In genomic region chr5:156951354-156951753, GRCh38 we compare ENCODE assay signal across 29 cellular contexts. TPM values are rescaled to one million over a fixed set of nuclear protein-coding genes. Genes with fewer than 3 reads are reported as not detected.
DNase-seq lines count a peak whose midpoint lies in the region; FAIRE-seq and TF ChIP-seq lines count a peak whose summit lies in the region.
"Had no signal": no experiment of that assay in that cellular context is flagged by ENCODE, and none has a peak within 500 bp of the region (broad histone marks: within the 10 kb centered on the region; RNA-seq: fewer than 3 reads in every experiment).

No MANE protein-coding gene starts in this region.

- H3K4me3 Mint-ChIP-seq in activated CD4-positive, alpha-beta memory T cell treated with anti-CD3 and anti-CD28 coated beads, Interleukin-2, amount 10 ng/mL, durations not matched to agents 7 days and 5 days = no peak overlapping the region
- H3K4me3 Mint-ChIP-seq in activated CD4-positive, alpha-beta memory T cell treated with anti-CD3 and anti-CD28 coated beads for 36 hours = no peak overlapping the region
- peak overlapping the region in 1 of 8 donors; percentile 59 for H3K4me3 Mint-ChIP-seq in CD4-positive, alpha-beta memory T cell
- no peak overlapping the region for H3K4me3 Mint-ChIP-seq in glutamatergic neuron (ENCODE audit: unreplicated experiment)
- H3K4me3 Mint-ChIP-seq: CD4-positive, alpha-beta T cell had no signal

- H3K4me1 ChIP-seq in CD4-positive, alpha-beta memory T cell (ENCODE audit: insufficient read depth, low read length) = no peaks in the 10 kb centered on the region
- no peaks in the 10 kb centered on the region for H3K4me1 ChIP-seq in small intestine (ENCODE audit: control insufficient read depth in 2 of 2, insufficient read depth in 1 of 2, low read depth in 1 of 2, low read length in 1 of 2)
- H3K4me1 ChIP-seq: BLaER1, Caco-2 had no signal

- H3K9me3 ChIP-seq in CD4-positive, alpha-beta memory T cell (ENCODE audit: control insufficient read depth in 1 of 2, low read length in 2 of 2) = no peaks in the 10 kb centered on the region
- H3K9me3 ChIP-seq in small intestine (ENCODE audit: control insufficient read depth, low read depth) = no peaks in the 10 kb centered on the region
- H3K9me3 ChIP-seq: BLaER1, Caco-2, SK-N-SH had no signal

- no peaks in the 10 kb centered on the region for H3K36me3 ChIP-seq in CD4-positive, alpha-beta memory T cell (ENCODE audit: insufficient read depth, low read length)
- H3K36me3 ChIP-seq in small intestine (ENCODE audit: control insufficient read depth in 2 of 2, insufficient read depth in 2 of 2, low read length in 2 of 2) = no peaks in the 10 kb centered on the region
- H3K36me3 ChIP-seq: BLaER1 had no signal

- H3K27ac Mint-ChIP-seq in activated CD4-positive, alpha-beta memory T cell treated with anti-CD3 and anti-CD28 coated beads, Interleukin-2, amount 10 ng/mL, durations not matched to agents 7 days and 5 days = peak overlapping the region; percentile 41
- no peak overlapping the region for H3K27ac Mint-ChIP-seq in activated CD4-positive, alpha-beta memory T cell treated with anti-CD3 and anti-CD28 coated beads for 36 hours
- H3K27ac Mint-ChIP-seq in CD4-positive, alpha-beta memory T cell = peak overlapping the region in 4 of 7 donors; percentile 6 to 55 (median 46)
- H3K27ac Mint-ChIP-seq in glutamatergic neuron (ENCODE audit: unreplicated experiment) = no peak overlapping the region
- H3K27ac Mint-ChIP-seq: CD4-positive, alpha-beta T cell had no signal

- CTCF ChIA-PET in activated CD4-positive, alpha-beta memory T cell treated with anti-CD3 and anti-CD28 coated beads, Interleukin-2, amount 10 ng/mL, durations not matched to agents 7 days and 5 days (lab: Charles Lee) = no interaction called here
- CTCF ChIA-PET in activated CD4-positive, alpha-beta memory T cell treated with anti-CD3 and anti-CD28 coated beads for 36 hours (lab: Charles Lee) = interaction anchor here (1.1 kb wide), 1 partner anchor 17 kb away, joined by 3 read pairs; no protein-coding TSS in a partner anchor
- CTCF ChIA-PET in CD4-positive, alpha-beta memory T cell (lab: Charles Lee; ENCODE audit: partially characterized antibody) = no interaction called here

- H3K27me3 ChIP-seq in CD4-positive, alpha-beta memory T cell (ENCODE audit: insufficient read depth, low read length) = no peaks in the 10 kb centered on the region
- H3K27me3 ChIP-seq in small intestine (ENCODE audit: control insufficient read depth in 2 of 2, insufficient read depth in 2 of 2, low read length in 2 of 2) = no peaks in the 10 kb centered on the region
- H3K27me3 ChIP-seq: BLaER1 had no signal

- H3K36me3 Mint-ChIP-seq in activated CD4-positive, alpha-beta memory T cell treated with anti-CD3 and anti-CD28 coated beads, Interleukin-2, amount 10 ng/mL, durations not matched to agents 7 days and 5 days (ENCODE audit: low read depth) = peaks cover 20% of the 10 kb centered on the region
- H3K36me3 Mint-ChIP-seq in activated CD4-positive, alpha-beta memory T cell treated with anti-CD3 and anti-CD28 coated beads for 36 hours = no peaks in the 10 kb centered on the region
- H3K36me3 Mint-ChIP-seq in CD4-positive, alpha-beta memory T cell = peaks cover 16 to 17% of the 10 kb centered on the region in 2 donors
- no peaks in the 10 kb centered on the region for H3K36me3 Mint-ChIP-seq in glutamatergic neuron (ENCODE audit: unreplicated experiment)

- no peak overlapping the region for H3K27ac ChIP-seq in CD4-positive, alpha-beta memory T cell (ENCODE audit: low read depth, low read length)
- H3K27ac ChIP-seq in small intestine (ENCODE audit: low read depth in 1 of 2, low read length in 1 of 2) = no peak overlapping the region
- H3K27ac ChIP-seq: BLaER1 had no signal

- no peak for TF ChIP-seq CTCF in glutamatergic neuron (IDR thresholded peaks at IDR 0.05; ENCODE audit: partially characterized antibody, unreplicated experiment)

- H3K4me1 Mint-ChIP-seq in activated CD4-positive, alpha-beta memory T cell treated with anti-CD3 and anti-CD28 coated beads, Interleukin-2, amount 10 ng/mL, durations not matched to agents 7 days and 5 days = peaks cover 17% of the 10 kb centered on the region
- peaks cover 3% of the 10 kb centered on the region for H3K4me1 Mint-ChIP-seq in activated CD4-positive, alpha-beta memory T cell treated with anti-CD3 and anti-CD28 coated beads for 36 hours (ENCODE audit: low read depth)
- H3K4me1 Mint-ChIP-seq in CD4-positive, alpha-beta memory T cell = peaks cover 0 to 5% (median 2%) of the 10 kb centered on the region in 4 donors
- H3K4me1 Mint-ChIP-seq in glutamatergic neuron (ENCODE audit: low read depth, unreplicated experiment) = no peaks in the 10 kb centered on the region

- peaks cover 5% of the 10 kb centered on the region for H3K27me3 Mint-ChIP-seq in activated CD4-positive, alpha-beta memory T cell treated with anti-CD3 and anti-CD28 coated beads, Interleukin-2, amount 10 ng/mL, durations not matched to agents 7 days and 5 days
- H3K27me3 Mint-ChIP-seq in activated CD4-positive, alpha-beta memory T cell treated with anti-CD3 and anti-CD28 coated beads for 36 hours = no peaks in the 10 kb centered on the region
- H3K27me3 Mint-ChIP-seq in CD4-positive, alpha-beta memory T cell = no peaks in the 10 kb centered on the region
- H3K27me3 Mint-ChIP-seq in glutamatergic neuron (ENCODE audit: unreplicated experiment) = no peaks in the 10 kb centered on the region
- H3K27me3 Mint-ChIP-seq: CD4-positive, alpha-beta T cell had no signal

- intact Hi-C loops in activated CD4-positive, alpha-beta memory T cell treated with anti-CD3 and anti-CD28 coated beads for 36 hours (cut with micrococcal nuclease) = no loop called here
- intact Hi-C loops in CD4-positive, alpha-beta memory T cell (cut with micrococcal nuclease) = no loop called here

- 88 to 95% (median 89%) methylated on average over 13 of the region's 13 CpGs for WGBS in small intestine, 3 donors

- peak; percentile 20 for DNase-seq in activated CD4-positive, alpha-beta memory T cell treated with anti-CD3 and anti-CD28 coated beads, Interleukin-2, amount 10 ng/mL, durations not matched to agents 7 days and 5 days
- DNase-seq in activated CD4-positive, alpha-beta memory T cell treated with anti-CD3 and anti-CD28 coated beads for 36 hours = no peak
- DNase-seq in CD4-positive, alpha-beta memory T cell = peak; percentile 6 to 54 (median 42)
- peak; percentile 1 for DNase-seq in T-helper 9 cell
- peak; percentile 1 for DNase-seq in small intestine
- DNase-seq in glutamatergic neuron = no peak
- DNase-seq in NOMO-1 (lab: John Stamatoyannopoulos, UW; ENCODE audit: unreplicated experiment in 2 of 2) = no peak
- DNase-seq: 8988T; Caco-2; CD4-positive, alpha-beta T cell; DMS79; EL; GDM1; Karpas-422; NCI-H1092; NCI-H1417 treated with DMSO at 0.1 percent for 48 hours; NCI-H1694 treated with DMSO at 0.1 percent for 48 hours; NCI-H2081; NCI-H226; NCI-H510A; NCI-H69; OCI-M1; SIG-M5; SK-N-SH had no signal

- no peak for FAIRE-seq in small intestine (lab: Jason Lieb, UNC)
- FAIRE-seq: GM12878, RCC 7860 had no signal

- H3K4me3 ChIP-seq in CD4-positive, alpha-beta memory T cell (ENCODE audit: low read length in 2 of 2) = no peak overlapping the region
- H3K4me3 ChIP-seq in small intestine (ENCODE audit: low read depth in 1 of 2, low read length in 2 of 2) = no peak overlapping the region
- H3K4me3 ChIP-seq: BLaER1, GM12878 had no signal

- H3K9me3 Mint-ChIP-seq in activated CD4-positive, alpha-beta memory T cell treated with anti-CD3 and anti-CD28 coated beads, Interleukin-2, amount 10 ng/mL, durations not matched to agents 7 days and 5 days = peaks cover 5% of the 10 kb centered on the region
- H3K9me3 Mint-ChIP-seq in activated CD4-positive, alpha-beta memory T cell treated with anti-CD3 and anti-CD28 coated beads for 36 hours = no peaks in the 10 kb centered on the region
- peaks cover 0 to 3% (median 0%) of the 10 kb centered on the region in 8 donors for H3K9me3 Mint-ChIP-seq in CD4-positive, alpha-beta memory T cell
- no peaks in the 10 kb centered on the region for H3K9me3 Mint-ChIP-seq in glutamatergic neuron (ENCODE audit: unreplicated experiment)
- H3K9me3 Mint-ChIP-seq: CD4-positive, alpha-beta T cell had no signal

- POLR2A ChIA-PET in activated CD4-positive, alpha-beta memory T cell treated with anti-CD3 and anti-CD28 coated beads, Interleukin-2, amount 10 ng/mL, durations not matched to agents 7 days and 5 days (lab: Charles Lee) = no interaction called here
- POLR2A ChIA-PET in activated CD4-positive, alpha-beta memory T cell treated with anti-CD3 and anti-CD28 coated beads for 36 hours (lab: Charles Lee) = no interaction called here
- POLR2A ChIA-PET in CD4-positive, alpha-beta memory T cell (lab: Charles Lee; ENCODE audit: partially characterized antibody) = no interaction called here

RNA-seq across cellular contexts. Expression of gene TIMD4, which starts 11.7 kb away (rescaled TPM):
- total RNA-seq in activated CD4-positive, alpha-beta memory T cell treated with anti-CD3 and anti-CD28 coated beads, Interleukin-2, amount 10 ng/mL, durations not matched to agents 7 days and 5 days = 1 to 10 TPM; 2.4 TPM
- 1 to 10 TPM; 1.8 to 3.1 TPM for total RNA-seq in activated CD4-positive, alpha-beta memory T cell treated with anti-CD3 and anti-CD28 coated beads for 36 hours
- 1 to 10 TPM; 7.6 to 9.5 TPM for total RNA-seq in CD4-positive, alpha-beta memory T cell
- under 1 TPM; 0.54 to 0.64 TPM for polyA plus RNA-seq in CD4-positive, alpha-beta memory T cell
- under 1 TPM in 1 of 3 donors, not detected in 2; 0.51 TPM for polyA plus RNA-seq in small intestine
- total RNA-seq in glutamatergic neuron (ENCODE audit: unreplicated experiment) = not detected
- total RNA-seq: H4, HT-29 had no signal
- polyA plus RNA-seq: SK-N-SH had no signal

Comparison
In these comparisons a context has a peak if more than half of its experiments do, and no peak if none do; other contexts are left out.
1. DNase-seq: peak in activated CD4-positive, alpha-beta memory T cell treated with anti-CD3 and anti-CD28 coated beads, Interleukin-2, amount 10 ng/mL, durations not matched to agents 7 days and 5 days (single experiment), CD4-positive, alpha-beta memory T cell (5 of 5), T-helper 9 cell (single experiment) and small intestine (single experiment); none in activated CD4-positive, alpha-beta memory T cell treated with anti-CD3 and anti-CD28 coated beads for 36 hours (single experiment), glutamatergic neuron (single experiment) and NOMO-1 (0 of 2).
2. H3K27ac Mint-ChIP-seq: peak in activated CD4-positive, alpha-beta memory T cell treated with anti-CD3 and anti-CD28 coated beads, Interleukin-2, amount 10 ng/mL, durations not matched to agents 7 days and 5 days (single experiment) and CD4-positive, alpha-beta memory T cell (4 of 7); none in activated CD4-positive, alpha-beta memory T cell treated with anti-CD3 and anti-CD28 coated beads for 36 hours (single experiment) and glutamatergic neuron (single experiment).